Comparison of ENCODE assay signal across 8 cellular contexts in genomic region chr6:33589723-33590530, GRCh38. TPM values are rescaled to one million over a fixed set of nuclear protein-coding genes. Genes with fewer than 3 reads are reported as not detected.
DNase-seq lines count a peak whose midpoint lies in the region; ATAC-seq and TF ChIP-seq lines count a peak whose summit lies in the region.

No MANE protein-coding gene starts in this region.

- no peak for TF ChIP-seq EP300 in stomach (IDR thresholded peaks at IDR 0.05)

- H3K9me3 ChIP-seq in left lung = no peaks in the 10 kb centered on the region
- H3K9me3 ChIP-seq in stomach = no peaks in the 10 kb centered on the region

- peak; percentile 20 for DNase-seq in NCI-H1105 treated with DMSO at 0.1 percent for 48 hours (lab: John Stamatoyannopoulos, UW)
- DNase-seq in NCI-H1105 (lab: John Stamatoyannopoulos, UW) = no peak
- DNase-seq in HPDE6-E6E7 (ENCODE audit: extremely low spot score) = peak; percentile 96
- peak; percentile 60 for DNase-seq in SK-MEL-5 (ENCODE audit: low read depth, low spot score)
- peak; percentile 74 for DNase-seq in choroid plexus epithelial cell (ENCODE audit: low read depth)
- peak; percentile 83 to 87 for DNase-seq in left lung
- DNase-seq in stomach = peak; percentile 78

- H3K27ac ChIP-seq in left lung (peak overlapping the region; percentile 79 to 83), stomach (peak overlapping the region; percentile 77 to 91 (median 83))

- no peaks in the 10 kb centered on the region for H3K36me3 ChIP-seq in left lung
- H3K36me3 ChIP-seq in stomach = no peaks in the 10 kb centered on the region

- TF ChIP-seq POLR2A in stomach (IDR thresholded peaks at IDR 0.05) = no peak

- H3K27me3 ChIP-seq in left lung (peaks cover 0 to 19% of the 10 kb centered on the region in 2 donors), stomach (peaks cover 0 to 19% (median 0%) of the 10 kb centered on the region in 3 donors)

- intact Hi-C loops in left lung (cut with DNase I) = no loop called here
- intact Hi-C loops in stomach (cut with DNase I; ENCODE audit: low total_unique reads) = loop anchor here (5.0 to 10.0 kb wide), 2 partner anchors 45 to 112 kb away; no protein-coding TSS in a partner anchor

- WGBS in stomach, 5 donors = 10 to 28% (median 19%) methylated on average over 5 to 9 of the region's 9 CpGs

- H3K4me1 ChIP-seq in left lung = peaks cover 27 to 41% of the 10 kb centered on the region in 2 donors
- H3K4me1 ChIP-seq in stomach = peaks cover 22 to 51% (median 43%) of the 10 kb centered on the region in 4 donors

- in situ Hi-C loops in SK-MEL-5 (cut with HindIII; ENCODE audit: low pct_unique_long_range_greater_than_20kb, low sequenced_read_pairs) = no loop called here

- peak; percentile 82 for ATAC-seq in left lung
- ATAC-seq in HG02571 (IDR thresholded peaks at IDR 0.05; ENCODE audit: unreplicated experiment) = no peak

- TF ChIP-seq CTCF in choroid plexus epithelial cell (conservative IDR thresholded peaks at IDR 0.05; ENCODE audit: low read depth, low read length) (peak; percentile 97), left lung (IDR thresholded peaks at IDR 0.05) (peak; percentile 70 to 76), stomach (IDR thresholded peaks at IDR 0.05) (peak in 5 of 7 experiments; percentile 49 to 90 (median 80))

- H3K4me3 ChIP-seq in choroid plexus epithelial cell (ENCODE audit: low read depth, low read length) (no peak overlapping the region), left lung (no peak overlapping the region), stomach (no peak overlapping the region)

RNA-seq across cellular contexts. Expression of gene BAK1, which starts 9.9 kb away (rescaled TPM):
- 11.2 and 11.9 TPM in 2 replicates for total RNA-seq in SK-MEL-5 (2014; rRNA removed; shearing (Covaris generic))
- 25.0 and 30.8 TPM in 2 replicates for polyA plus RNA-seq in SK-MEL-5 (2015; cell fraction: cytosol; rRNA removed)
- 18.3 and 24.2 TPM in 2 replicates for polyA plus RNA-seq in SK-MEL-5 (2015; cell fraction: nucleus; rRNA removed)
- total RNA-seq in left lung = 10 to 100 TPM; 26.5 to 27.0 TPM
- 10 to 100 TPM in 3 of 5 donors, 1 to 10 TPM in 2; 2.9 to 97.0 (median 22.3) TPM for total RNA-seq in stomach
- polyA plus RNA-seq in stomach = 10 to 100 TPM; 14.6 to 31.5 (median 24.6) TPM

RNA-seq across cellular contexts. Expression of gene ITPR3, which starts 31.2 kb away (rescaled TPM):
- total RNA-seq in SK-MEL-5 (2014; rRNA removed; shearing (Covaris generic)) = 4.2 and 4.3 TPM in 2 replicates
- polyA plus RNA-seq in SK-MEL-5 (2015; cell fraction: cytosol; rRNA removed) = 9.7 and 14.3 TPM in 2 replicates
- 30.6 and 38.3 TPM in 2 replicates for polyA plus RNA-seq in SK-MEL-5 (2015; cell fraction: nucleus; rRNA removed)
- total RNA-seq in left lung = 100 to 1,000 TPM; 107 to 147 TPM
- total RNA-seq in stomach = 100 to 1,000 TPM in 3 of 5 donors, 10 to 100 TPM in 2; 46.3 to 149 (median 105) TPM
- polyA plus RNA-seq in stomach = 10 to 100 TPM; 14.1 to 17.1 (median 14.3) TPM
